Comparison of ENCODE assay signal across 27 cellular contexts in the genomic region with DNA sequence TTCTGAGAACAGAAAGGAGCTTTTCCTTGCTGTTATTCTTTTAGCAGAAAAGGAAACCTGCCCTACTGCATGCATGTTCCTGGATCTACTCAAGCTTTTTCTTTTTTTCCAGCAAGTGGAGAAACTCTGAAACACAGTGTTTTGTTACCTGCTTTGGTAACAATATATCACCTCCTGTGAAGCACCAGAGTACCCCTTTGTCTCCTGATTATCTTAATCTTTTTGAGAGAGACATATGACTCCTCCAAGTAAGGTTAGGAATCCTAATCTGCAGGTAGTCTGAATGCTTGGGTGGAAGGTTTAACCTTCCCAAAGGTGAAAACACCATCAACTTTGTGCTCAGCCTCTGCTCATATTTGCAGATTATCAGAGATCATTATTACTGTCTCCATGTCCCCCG.
DNase-seq lines count a peak whose midpoint lies in the region; ATAC-seq and TF ChIP-seq lines count a peak whose summit lies in the region.
"Had no signal": no experiment of that assay in that cellular context is flagged by ENCODE, and none has a peak within 500 bp of the region (broad histone marks: within the 10 kb centered on the region; RNA-seq: fewer than 3 reads in every experiment).

No MANE protein-coding gene starts in this region.

- H2BK15ac ChIP-seq in H9 (ENCODE audit: low read depth, low read length) = no peak overlapping the region

- H3K27me3 Mint-ChIP-seq in H9 (ENCODE audit: low read depth) = no peaks in the 10 kb centered on the region
- H3K27me3 Mint-ChIP-seq in WTC11 (ENCODE audit: low read depth) = no peaks in the 10 kb centered on the region
- no peaks in the 10 kb centered on the region for H3K27me3 Mint-ChIP-seq in progenitor cell of endocrine pancreas
- H3K27me3 Mint-ChIP-seq: activated CD8-positive, alpha-beta T cell treated with anti-CD3 and anti-CD28 coated beads for 36 hours; activated naive CD4-positive, alpha-beta T cell treated with anti-CD3 and anti-CD28 coated beads, Interleukin-2, amount 10 ng/mL, durations not matched to agents 7 days and 5 days; activated T-cell treated with anti-CD3 and anti-CD28 coated beads, Interleukin-2, amount 50 U/mL, for 24 hours; CD4-positive, alpha-beta T cell; naive thymus-derived CD4-positive, alpha-beta T cell; stimulated activated naive B cell treated with anti-CD40 and anti-IgM and Interleukin-4, amounts not matched to agents 10 μg/mL and 1 μg/mL and 100 μg/mL, for 72 hours had no signal

- H3K9me3 ChIP-seq in H9 (ENCODE audit: control insufficient read depth, low read depth, low read length) (no peaks in the 10 kb centered on the region), hepatocyte (ENCODE audit: low read depth) (no peaks in the 10 kb centered on the region), BE2C (no peaks in the 10 kb centered on the region), Peyer's patch (no peaks in the 10 kb centered on the region)
- H3K9me3 ChIP-seq: ascending aorta, thoracic aorta had no signal

- peak overlapping the region; percentile 94 to 96 (median 95) for H3K27ac Mint-ChIP-seq in H9
- peak overlapping the region; percentile 81 for H3K27ac Mint-ChIP-seq in WTC11
- peak overlapping the region; percentile 15 for H3K27ac Mint-ChIP-seq in progenitor cell of endocrine pancreas
- H3K27ac Mint-ChIP-seq: activated CD8-positive, alpha-beta T cell treated with anti-CD3 and anti-CD28 coated beads for 36 hours; activated naive CD4-positive, alpha-beta T cell treated with anti-CD3 and anti-CD28 coated beads, Interleukin-2, amount 10 ng/mL, durations not matched to agents 7 days and 5 days; activated T-cell treated with anti-CD3 and anti-CD28 coated beads, Interleukin-2, amount 50 U/mL, for 24 hours; CD4-positive, alpha-beta T cell had no signal

- H3K4ac ChIP-seq in H9 (ENCODE audit: low read depth, low read length) = no peak overlapping the region

- no peak overlapping the region for H2BK120ac ChIP-seq in H9 (ENCODE audit: low read depth, low read length, poor library complexity, severe bottlenecking)

- no peak overlapping the region for H4K91ac ChIP-seq in H9 (ENCODE audit: insufficient read length, low read depth, low read length)

- no peak overlapping the region for H4K5ac ChIP-seq in H9 (ENCODE audit: insufficient read length, low read depth, low read length)

- H3K9me2 ChIP-seq in hepatocyte (replicated peaks; ENCODE audit: insufficient read depth) = no peaks in the 10 kb centered on the region

- H3K27me3 ChIP-seq in H9 (ENCODE audit: insufficient read depth, low read length) (no peaks in the 10 kb centered on the region), hepatocyte (no peaks in the 10 kb centered on the region), BE2C (no peaks in the 10 kb centered on the region), Peyer's patch (no peaks in the 10 kb centered on the region)
- H3K27me3 ChIP-seq: ascending aorta had no signal

- DNase-seq in H9 = no peak
- DNase-seq in WTC11 (ENCODE audit: low spot score) = no peak
- no peak for DNase-seq in hepatocyte (ENCODE audit: low spot score)
- no peak for DNase-seq in progenitor cell of endocrine pancreas (ENCODE audit: low spot score, unreplicated experiment)
- no peak for DNase-seq in retina
- DNase-seq in BE2C = no peak
- DNase-seq in Peyer's patch = no peak
- DNase-seq: activated CD8-positive, alpha-beta T cell treated with anti-CD3 and anti-CD28 coated beads for 36 hours; activated naive CD4-positive, alpha-beta T cell treated with anti-CD3 and anti-CD28 coated beads, Interleukin-2, amount 10 ng/mL, durations not matched to agents 7 days and 5 days; activated T-cell treated with anti-CD3 and anti-CD28 coated beads, Interleukin-2, amount 50 U/mL, for 24 hours; CD4-positive, alpha-beta T cell; DMS53; Kasumi-1; kidney; naive thymus-derived CD4-positive, alpha-beta T cell; NCI-H1092; NCI-H2029 treated with DMSO at 0.1 percent for 48 hours; NCI-H446 treated with DMSO at 0.1 percent for 48 hours; NK-92 treated with Interleukin-12 subunit alpha and Interleukin-12 subunit beta, amount 100 ng/mL, for 24 hours; stimulated activated naive B cell treated with anti-CD40 and anti-IgM and Interleukin-4, amounts not matched to agents 10 μg/mL and 1 μg/mL and 100 μg/mL, for 72 hours; T-helper 9 cell had no signal

- H3K4me2 ChIP-seq in H9 (ENCODE audit: insufficient read depth, insufficient read length, low read length) = no peak overlapping the region
- H3K4me2 ChIP-seq in hepatocyte = no peak overlapping the region

- ATAC-seq in WTC11 (peak; percentile 76), HG03097 (IDR thresholded peaks at IDR 0.05; ENCODE audit: low FRiP score, unreplicated experiment) (no peak)
- ATAC-seq: activated CD4-positive, CD25-positive, alpha-beta regulatory T cell treated with anti-CD3 and anti-CD28 coated beads, Interleukin-2, amount 50 U/mL, for 24 hours; activated CD8-positive, alpha-beta T cell treated with anti-CD3 and anti-CD28 coated beads for 36 hours; naive thymus-derived CD4-positive, alpha-beta T cell; stimulated activated naive B cell treated with anti-CD40 and anti-IgM and Interleukin-4, amounts not matched to agents 10 μg/mL and 1 μg/mL and 100 μg/mL, for 72 hours had no signal

- H3K23me2 ChIP-seq in H9 (ENCODE audit: insufficient read length, low read depth, low read length, poor library complexity, severe bottlenecking) = no peaks in the 10 kb centered on the region

- H3K36me3 Mint-ChIP-seq in H9 (ENCODE audit: insufficient read depth in 1 of 3, low read depth in 3 of 3) = peaks cover 0 to under 1% (median under 1%) of the 10 kb centered on the region in 3 experiments; a peak in 3 of 7 replicates
- no peaks in the 10 kb centered on the region for H3K36me3 Mint-ChIP-seq in WTC11
- peaks cover 2% of the 10 kb centered on the region for H3K36me3 Mint-ChIP-seq in progenitor cell of endocrine pancreas (ENCODE audit: insufficient read depth)

- H3K14ac ChIP-seq in H9 (ENCODE audit: insufficient read depth, low read length) = no peak overlapping the region

- no peak for TF ChIP-seq CTCF in H9 (conservative IDR thresholded peaks at IDR 0.05)
- TF ChIP-seq CTCF in WTC11 (IDR thresholded peaks at IDR 0.05) = no peak
- TF ChIP-seq CTCF in hepatocyte (IDR thresholded peaks at IDR 0.05; ENCODE audit: poor library complexity) = no peak
- no peak for TF ChIP-seq CTCF in progenitor cell of endocrine pancreas (IDR thresholded peaks at IDR 0.05; ENCODE audit: unreplicated experiment)
- no peak for TF ChIP-seq CTCF in BE2C (IDR thresholded peaks at IDR 0.05; ENCODE audit: low read depth, low read length)
- no peak for TF ChIP-seq CTCF in Peyer's patch (IDR thresholded peaks at IDR 0.05)

- no peak overlapping the region for H3K9ac ChIP-seq in H9 (ENCODE audit: extremely low read depth, insufficient read length, low read length)

- H3K23ac ChIP-seq in H9 (ENCODE audit: insufficient read length, low read depth, low read length) = no peak overlapping the region

- H4K8ac ChIP-seq in H9 (replicated peaks; ENCODE audit: insufficient read length, low read depth, low read length) = no peak overlapping the region

- H2BK20ac ChIP-seq in H9 (ENCODE audit: low read depth, low read length, poor library complexity, severe bottlenecking) = no peak overlapping the region

- no peak overlapping the region for H3K27ac ChIP-seq in H9 (ENCODE audit: insufficient read length, low read depth, low read length)
- peak overlapping the region; percentile 53 for H3K27ac ChIP-seq in hepatocyte
- H3K27ac ChIP-seq in Peyer's patch = no peak overlapping the region
- H3K27ac ChIP-seq: ascending aorta, thoracic aorta had no signal

- H3K56ac ChIP-seq in H9 (ENCODE audit: insufficient read length, low read depth, low read length) = no peak overlapping the region

- no peaks in the 10 kb centered on the region for H3K79me1 ChIP-seq in H9 (ENCODE audit: insufficient read depth, low read depth, low read length, poor library complexity, severe bottlenecking)

- no peaks in the 10 kb centered on the region for H3K36me3 ChIP-seq in hepatocyte (replicated peaks; ENCODE audit: insufficient read depth, low read depth)
- no peaks in the 10 kb centered on the region for H3K36me3 ChIP-seq in BE2C
- H3K36me3 ChIP-seq in Peyer's patch = no peaks in the 10 kb centered on the region
- H3K36me3 ChIP-seq: ascending aorta, thoracic aorta had no signal

- POLR2A ChIA-PET in WTC11 (lab: Charles Lee) = no interaction called here

- H3K18ac ChIP-seq in H9 (ENCODE audit: insufficient read length, low read depth, low read length) = no peak overlapping the region

- H2AFZ ChIP-seq in H9 (ENCODE audit: low read length) = no peak overlapping the region
- H2AFZ ChIP-seq in hepatocyte = no peak overlapping the region

- no peak for TF ChIP-seq POLR2A in Peyer's patch (IDR thresholded peaks at IDR 0.05)

- H3K4me1 Mint-ChIP-seq in H9 = peaks cover 33 to 43% of the 10 kb centered on the region in 2 experiments
- peaks cover 34% of the 10 kb centered on the region for H3K4me1 Mint-ChIP-seq in WTC11
- H3K4me1 Mint-ChIP-seq in progenitor cell of endocrine pancreas (ENCODE audit: low read depth) = peaks cover 27% of the 10 kb centered on the region
- H3K4me1 Mint-ChIP-seq: activated naive CD4-positive, alpha-beta T cell treated with anti-CD3 and anti-CD28 coated beads, Interleukin-2, amount 10 ng/mL, durations not matched to agents 7 days and 5 days had no signal

- no peak overlapping the region for H3K4me3 ChIP-seq in hepatocyte
- no peak overlapping the region for H3K4me3 ChIP-seq in BE2C (ENCODE audit: low read depth, low read length)
- H3K4me3 ChIP-seq in Peyer's patch = no peak overlapping the region
- H3K4me3 ChIP-seq: ascending aorta, GM12878, lung, thoracic aorta had no signal

- H4K20me1 ChIP-seq in H9 (ENCODE audit: control insufficient read depth, insufficient read depth, insufficient read length) (no peaks in the 10 kb centered on the region), hepatocyte (ENCODE audit: insufficient read depth, poor library complexity, severe bottlenecking) (peaks cover 9% of the 10 kb centered on the region)

- no CpG with 5 or more reads among the region's 1 CpG for WGBS in H9 (ENCODE audit: extremely low coverage, insufficient read length, low lambda C conversion rate)
- WGBS in hepatocyte (ENCODE audit: low lambda C conversion rate, missing lambda C conversion rate) = 88% methylated on average over 1 of the region's 1 CpG

- H3T11ph ChIP-seq in H9 (ENCODE audit: low read length) = no peak overlapping the region

- CTCF ChIA-PET in WTC11 (lab: Charles Lee) = interaction anchor here (0.9 to 1.9 kb wide), 4 partner anchors 19 to 259 kb away, joined by 3 to 9 read pairs (median 4); no protein-coding TSS in a partner anchor

- no peak overlapping the region for H2AK5ac ChIP-seq in H9 (ENCODE audit: insufficient read length, low read length)

- H3K4me1 ChIP-seq in H9 (ENCODE audit: insufficient read depth, low read length) = peaks cover 7% of the 10 kb centered on the region; the same call in 1 of the 2 replicates
- H3K4me1 ChIP-seq in hepatocyte (ENCODE audit: insufficient read depth) = peaks cover 23% of the 10 kb centered on the region
- H3K4me1 ChIP-seq in BE2C = no peaks in the 10 kb centered on the region; the same call in 1 of the 2 replicates
- H3K4me1 ChIP-seq in Peyer's patch = peaks cover 0 to 20% (median 0%) of the 10 kb centered on the region in 4 donors
- H3K4me1 ChIP-seq: ascending aorta had no signal

- no peak overlapping the region for H2BK12ac ChIP-seq in H9 (ENCODE audit: insufficient read length, low read depth, low read length)

- H3K9me3 Mint-ChIP-seq in H9 = no peaks in the 10 kb centered on the region
- no peaks in the 10 kb centered on the region for H3K9me3 Mint-ChIP-seq in WTC11
- H3K9me3 Mint-ChIP-seq in progenitor cell of endocrine pancreas (ENCODE audit: low read depth) = no peaks in the 10 kb centered on the region
- H3K9me3 Mint-ChIP-seq: activated CD8-positive, alpha-beta T cell treated with anti-CD3 and anti-CD28 coated beads for 36 hours; activated naive CD4-positive, alpha-beta T cell treated with anti-CD3 and anti-CD28 coated beads, Interleukin-2, amount 10 ng/mL, durations not matched to agents 7 days and 5 days; activated T-cell treated with anti-CD3 and anti-CD28 coated beads, Interleukin-2, amount 50 U/mL, for 24 hours; CD4-positive, alpha-beta T cell; naive thymus-derived CD4-positive, alpha-beta T cell; stimulated activated naive B cell treated with anti-CD40 and anti-IgM and Interleukin-4, amounts not matched to agents 10 μg/mL and 1 μg/mL and 100 μg/mL, for 72 hours had no signal

- H2BK5ac ChIP-seq in H9 (ENCODE audit: insufficient read length, low read length) = no peak overlapping the region

- H3K4me3 Mint-ChIP-seq in H9 (peak overlapping the region in 1 of 2 experiments; percentile 35; a peak in 2 of 5 replicates), WTC11 (no peak overlapping the region), progenitor cell of endocrine pancreas (ENCODE audit: low read depth) (no peak overlapping the region)
- H3K4me3 Mint-ChIP-seq: activated CD8-positive, alpha-beta T cell treated with anti-CD3 and anti-CD28 coated beads for 36 hours; activated naive CD4-positive, alpha-beta T cell treated with anti-CD3 and anti-CD28 coated beads, Interleukin-2, amount 10 ng/mL, durations not matched to agents 7 days and 5 days; activated T-cell treated with anti-CD3 and anti-CD28 coated beads, Interleukin-2, amount 50 U/mL, for 24 hours; CD4-positive, alpha-beta T cell; naive thymus-derived CD4-positive, alpha-beta T cell; stimulated activated naive B cell treated with anti-CD40 and anti-IgM and Interleukin-4, amounts not matched to agents 10 μg/mL and 1 μg/mL and 100 μg/mL, for 72 hours had no signal

- H3K79me2 ChIP-seq in H9 (ENCODE audit: insufficient read depth, low read length) (no peaks in the 10 kb centered on the region), hepatocyte (peaks cover 57% of the 10 kb centered on the region)

Comparison
In these comparisons a context has a peak if more than half of its experiments do, and no peak if none do; other contexts are left out.
1. H3K27ac Mint-ChIP-seq: peak in every context shown above with its lines; median percentile 95 in H9; 81 in WTC11; 15 in progenitor cell of endocrine pancreas.